In genomic region chr10:13099666-13100348, GRCh38 we compare ENCODE assay signal across 8 cellular contexts. TPM values are rescaled to one million over a fixed set of nuclear protein-coding genes. Genes with fewer than 3 reads are reported as not detected.
A peak's percentile ranks its signal among the peaks of the same experiment; 100 is the strongest.
DNase-seq lines count a peak whose midpoint lies in the region; ATAC-seq and TF ChIP-seq lines count a peak whose summit lies in the region.

OPTN (plus strand) TSS chr10:13100163; CDS start chr10:13109123, 8,960 bp downstream.

- H3K4me3 ChIP-seq in HUES64 (ENCODE audit: low read length) (peak within 1 kb of the TSS; percentile 87), foreskin fibroblast (ENCODE audit: low read depth in 1 of 2, low read length in 2 of 2) (peak within 1 kb of the TSS; percentile 54 to 79)

- H3K4me1 ChIP-seq in HUES64 (ENCODE audit: insufficient read depth, low read length) = no peaks in the 10 kb centered on the region

- H3K27me3 ChIP-seq in HUES64 (ENCODE audit: insufficient read depth, low read length) = peaks cover 9% of the 10 kb centered on the region

- peak; percentile 66 for ATAC-seq in GM21390 (IDR thresholded peaks at IDR 0.05; ENCODE audit: unreplicated experiment)

- peaks cover 14% of the 10 kb centered on the region for H3K4me1 Mint-ChIP-seq in neural crest cell

- peak within 1 kb of the TSS; percentile 69 for H3K27ac Mint-ChIP-seq in neural crest cell (ENCODE audit: unreplicated experiment)

- peak within 1 kb of the TSS; percentile 60 for H3K9ac ChIP-seq in HUES64 (ENCODE audit: low read depth, low read length)

- H3K36me3 ChIP-seq in HUES64 (ENCODE audit: insufficient read depth, low read length) = no peaks in the 10 kb centered on the region

- H3K27ac ChIP-seq in HUES64 (ENCODE audit: low read depth, low read length) = peak within 1 kb of the TSS; percentile 68; the same call in 1 of the 2 replicates

- H3K9me3 Mint-ChIP-seq in neural crest cell = no peaks in the 10 kb centered on the region

- under 1% methylated on average over 54 of the region's 54 CpGs for WGBS in HUES64

- TF ChIP-seq CTCF in foreskin fibroblast (IDR thresholded peaks at IDR 0.05; ENCODE audit: low read depth, low read length) (peak; percentile 74), neural crest cell (conservative IDR thresholded peaks at IDR 0.05) (peak; percentile 75)

- H3K4me3 Mint-ChIP-seq in neural crest cell = peak within 1 kb of the TSS; percentile 96

- H3K36me3 Mint-ChIP-seq in neural crest cell (ENCODE audit: low read depth) = no peaks in the 10 kb centered on the region

- H3K9me3 ChIP-seq in HUES64 (ENCODE audit: insufficient read depth, low read depth, low read length) = no peaks in the 10 kb centered on the region

- H3K27me3 Mint-ChIP-seq in neural crest cell (ENCODE audit: low read depth) = peaks cover 9% of the 10 kb centered on the region

- peak; percentile 88 for DNase-seq in DMS114 treated with DMSO at 0.1 percent for 48 hours (lab: John Stamatoyannopoulos, UW; ENCODE audit: unreplicated experiment)
- DNase-seq in RPMI8226 = peak; percentile 79
- peak; percentile 72 for DNase-seq in activated gamma-delta T cell (lab: John Stamatoyannopoulos, UW)
- DNase-seq in foreskin fibroblast = peak; percentile 72 to 91
- peak; percentile 72 for DNase-seq in neural crest cell (ENCODE audit: low read depth, low spot score)
- peak; percentile 74 for DNase-seq in stromal cell of bone marrow (ENCODE audit: low read depth)

RNA-seq across cellular contexts. Expression of gene OPTN, which starts in this region (rescaled TPM):
- polyA plus RNA-seq in HUES64 (2013, experiment 1 of 2) = 6.8 TPM
- polyA plus RNA-seq in HUES64 (2013, experiment 2 of 2) = 9.7 TPM
- 6.2 and 7.5 TPM in 2 replicates for total RNA-seq in neural crest cell

Comparison
In these comparisons a context has a peak if more than half of its experiments do, and no peak if none do; other contexts are left out.
1. Peak in every context shown above with its lines: DNase-seq, ATAC-seq, H3K4me3 ChIP-seq and H3K27ac ChIP-seq.